Comparison of ENCODE assay signal across 17 cellular contexts in genomic region chr5:35129276-35129675, GRCh38.
DNase-seq lines count a peak whose midpoint lies in the region; ATAC-seq and TF ChIP-seq lines count a peak whose summit lies in the region.
"Had no signal": no experiment of that assay in that cellular context is flagged by ENCODE, and none has a peak within 500 bp of the region (broad histone marks: within the 10 kb centered on the region; RNA-seq: fewer than 3 reads in every experiment).

No MANE protein-coding gene starts in this region.

- peaks cover 12% of the 10 kb centered on the region for H3K4me1 ChIP-seq in RWPE2 (ENCODE audit: insufficient read depth, poor library complexity, severe bottlenecking)
- H3K4me1 ChIP-seq in esophagus squamous epithelium, result peaks cover 0 to 23% (median 0%) of the 10 kb centered on the region in 3 donors

- H3K27me3 ChIP-seq in RWPE2 (ENCODE audit: insufficient read depth, poor library complexity, severe bottlenecking) (no peaks in the 10 kb centered on the region), esophagus squamous epithelium (no peaks in the 10 kb centered on the region)

- no peak for TF ChIP-seq CTCF in RWPE2 (IDR thresholded peaks at IDR 0.05; ENCODE audit: poor library complexity, severe bottlenecking)
- no peak for TF ChIP-seq CTCF in esophagus squamous epithelium (IDR thresholded peaks at IDR 0.05)
- no peak for TF ChIP-seq CTCF in coronary artery (IDR thresholded peaks at IDR 0.05)

- ATAC-seq in RWPE2 (ENCODE audit: low read depth) (peak; percentile 90), HG03354 (IDR thresholded peaks at IDR 0.05; ENCODE audit: poor library complexity, severe bottlenecking, unreplicated experiment) (no peak)

- H3K36me3 ChIP-seq in RWPE2 (ENCODE audit: low read depth) (no peaks in the 10 kb centered on the region), esophagus squamous epithelium (no peaks in the 10 kb centered on the region)

- DNase-seq in GM03348 (ENCODE audit: low spot score) (peak; percentile 80), RWPE2 (ENCODE audit: low spot score) (no peak), fibroblast of peridontal ligament (ENCODE audit: extremely low read depth) (peak; percentile 91), renal cortical epithelial cell (ENCODE audit: low read depth) (peak; percentile 95), T-helper 9 cell (no peak), esophagus squamous epithelium (lab: John Stamatoyannopoulos, UW) (no peak), coronary artery (ENCODE audit: low spot score) (no peak)
- DNase-seq: activated CD8-positive, alpha-beta memory T cell treated with anti-CD3 and anti-CD28 coated beads, Interleukin-2, amount 10 ng/mL, durations not matched to agents 7 days and 5 days; activated naive CD8-positive, alpha-beta T cell treated with anti-CD3 and anti-CD28 coated beads for 36 hours; effector CD4-positive, alpha-beta T cell; NCI-H1105; NCI-H510A; stimulated activated CD4-positive, alpha-beta T cell treated with anti-CD3 and anti-CD28 coated beads, Interleukin-2, amount 100 ng/mL, for 48 hours; stimulated activated naive CD4-positive, alpha-beta T cell treated with Interleukin-2 at 50 U/mL for 16 hours had no signal

- no peak overlapping the region for H3K4me3 ChIP-seq in RWPE2 (ENCODE audit: severe bottlenecking)
- no peak overlapping the region for H3K4me3 ChIP-seq in esophagus squamous epithelium
- H3K4me3 ChIP-seq in coronary artery, result no peak overlapping the region
- H3K4me3 ChIP-seq: PC-9 had no signal

- no peak for TF ChIP-seq POLR2A in esophagus squamous epithelium (IDR thresholded peaks at IDR 0.05)

- WGBS in esophagus squamous epithelium, 2 donors, result 26 to 58% methylated on average over 1 of the region's 1 CpG

- H3K9me3 ChIP-seq in RWPE2 (ENCODE audit: severe bottlenecking) (no peaks in the 10 kb centered on the region), esophagus squamous epithelium (no peaks in the 10 kb centered on the region)

- H3K27ac ChIP-seq in RWPE2 (ENCODE audit: poor library complexity, severe bottlenecking), result peak overlapping the region; percentile 56
- H3K27ac ChIP-seq in esophagus squamous epithelium, result peak overlapping the region in 2 of 4 donors; percentile 36 to 67
- H3K27ac ChIP-seq in coronary artery, result no peak overlapping the region
- H3K27ac ChIP-seq: parathyroid adenoma, PC-9 had no signal

- intact Hi-C loops in esophagus squamous epithelium (cut with DNase I), result no loop called here

Comparison
In these comparisons a context has a peak if more than half of its experiments do, and no peak if none do; other contexts are left out.
1. DNase-seq: peak in GM03348 (single experiment), fibroblast of peridontal ligament (single experiment) and renal cortical epithelial cell (single experiment); none in RWPE2 (single experiment), T-helper 9 cell (single experiment), esophagus squamous epithelium (single experiment) and coronary artery (single experiment).